In genomic region chr2:236546561-236546961, GRCh38 we compare ENCODE assay signal across 12 cellular contexts. TPM values are rescaled to one million over a fixed set of nuclear protein-coding genes. Genes with fewer than 3 reads are reported as not detected.
DNase-seq lines count a peak whose midpoint lies in the region; ATAC-seq, FAIRE-seq and TF ChIP-seq lines count a peak whose summit lies in the region.
"Had no signal": no experiment of that assay in that cellular context is flagged by ENCODE, and none has a peak within 500 bp of the region (broad histone marks: within the 10 kb centered on the region; RNA-seq: fewer than 3 reads in every experiment).

No MANE protein-coding gene starts in this region.

- no peaks in the 10 kb centered on the region for H3K9me3 ChIP-seq in naive thymus-derived CD4-positive, alpha-beta T cell (ENCODE audit: control insufficient read depth in 2 of 3, low read length in 3 of 3)
- H3K9me3 ChIP-seq in ovary, result no peaks in the 10 kb centered on the region
- H3K9me3 ChIP-seq in uterus, result no peaks in the 10 kb centered on the region
- H3K9me3 ChIP-seq: testis had no signal

- H3K27ac ChIP-seq in naive thymus-derived CD4-positive, alpha-beta T cell (ENCODE audit: low read depth, low read length), result peak overlapping the region; percentile 72
- H3K27ac ChIP-seq in ovary, result no peak overlapping the region
- no peak overlapping the region for H3K27ac ChIP-seq in uterus
- H3K27ac ChIP-seq: testis had no signal

- H3K4me3 ChIP-seq in naive thymus-derived CD4-positive, alpha-beta T cell (ENCODE audit: low read length), result peak overlapping the region; percentile 34
- H3K4me3 ChIP-seq in ovary (no peak overlapping the region), uterus (no peak overlapping the region)
- H3K4me3 ChIP-seq: K562, testis had no signal

- H3K27ac Mint-ChIP-seq in naive thymus-derived CD4-positive, alpha-beta T cell, result peak overlapping the region; percentile 77 to 96 (median 92)

- POLR2A ChIA-PET in naive thymus-derived CD4-positive, alpha-beta T cell (lab: Charles Lee), result interaction anchor here (0.9 to 3.7 kb wide), 6 partner anchors 9 to 33 kb away, joined by 3 to 38 read pairs (median 11); partner anchors contain the start of gene ACKR3

- TF ChIP-seq CTCF in ovary (IDR thresholded peaks at IDR 0.05) (no peak), uterus (IDR thresholded peaks at IDR 0.05) (no peak)

- H3K36me3 ChIP-seq in naive thymus-derived CD4-positive, alpha-beta T cell (ENCODE audit: control insufficient read depth in 2 of 3, insufficient read depth in 3 of 3, low read length in 3 of 3), result peaks cover 0 to 5% (median 0%) of the 10 kb centered on the region in 3 experiments
- no peaks in the 10 kb centered on the region for H3K36me3 ChIP-seq in ovary
- no peaks in the 10 kb centered on the region for H3K36me3 ChIP-seq in uterus

- CTCF ChIA-PET in naive thymus-derived CD4-positive, alpha-beta T cell (lab: Charles Lee), result interaction anchor here (0.8 to 1.9 kb wide), 6 partner anchors 8 to 37 kb away, joined by 3 to 13 read pairs (median 4); partner anchors contain the start of gene ACKR3

- no peak for TF ChIP-seq EP300 in ovary (IDR thresholded peaks at IDR 0.05)

- peaks cover 60 to 65% of the 10 kb centered on the region in 2 donors for H3K4me1 ChIP-seq in naive thymus-derived CD4-positive, alpha-beta T cell (ENCODE audit: control insufficient read depth in 2 of 2, insufficient read depth in 2 of 2, low read length in 2 of 2)
- H3K4me1 ChIP-seq in ovary (ENCODE audit: insufficient read depth) (no peaks in the 10 kb centered on the region), uterus (no peaks in the 10 kb centered on the region)
- H3K4me1 ChIP-seq: testis had no signal

- H3K4me3 Mint-ChIP-seq in activated T-cell treated with anti-CD3 and anti-CD28 coated beads, Interleukin-2, amount 50 U/mL, for 4 hours, result peak overlapping the region; percentile 69
- peak overlapping the region; percentile 49 to 85 (median 68) for H3K4me3 Mint-ChIP-seq in naive thymus-derived CD4-positive, alpha-beta T cell

- no peaks in the 10 kb centered on the region for H3K27me3 Mint-ChIP-seq in activated T-cell treated with anti-CD3 and anti-CD28 coated beads, Interleukin-2, amount 50 U/mL, for 4 hours (ENCODE audit: low read depth)
- no peaks in the 10 kb centered on the region for H3K27me3 Mint-ChIP-seq in naive thymus-derived CD4-positive, alpha-beta T cell

- TF ChIP-seq POLR2A in GM12892 (IDR thresholded peaks at IDR 0.05; ENCODE audit: low read depth, low read length) (peak; percentile 25; the same call in 1 of the 2 replicates), ovary (IDR thresholded peaks at IDR 0.05) (no peak), uterus (IDR thresholded peaks at IDR 0.05) (no peak)

- H3K4me1 Mint-ChIP-seq in activated T-cell treated with anti-CD3 and anti-CD28 coated beads, Interleukin-2, amount 50 U/mL, for 4 hours (ENCODE audit: low read depth), result peaks cover 91% of the 10 kb centered on the region
- H3K4me1 Mint-ChIP-seq in naive thymus-derived CD4-positive, alpha-beta T cell, result peaks cover 75 to 94% (median 93%) of the 10 kb centered on the region in 7 donors

- WGBS in ovary, 3 donors, result 89 to 90% (median 90%) methylated on average over 7 of the region's 7 CpGs

- ATAC-seq in activated T-cell treated with anti-CD3 and anti-CD28 coated beads, Interleukin-2, amount 50 U/mL, for 4 hours, result peak; percentile 54 to 67
- ATAC-seq in naive thymus-derived CD4-positive, alpha-beta T cell, result peak; percentile 71
- ATAC-seq: K562 had no signal

- no peaks in the 10 kb centered on the region for H3K9me3 Mint-ChIP-seq in activated T-cell treated with anti-CD3 and anti-CD28 coated beads, Interleukin-2, amount 50 U/mL, for 4 hours
- peaks cover 0 to 5% (median 0%) of the 10 kb centered on the region in 11 donors for H3K9me3 Mint-ChIP-seq in naive thymus-derived CD4-positive, alpha-beta T cell

- no peak for DNase-seq in GM12892 (ENCODE audit: insufficient read length)
- DNase-seq in HT1080 (ENCODE audit: low read depth), result peak; percentile 11
- no peak for DNase-seq in activated T-cell treated with anti-CD3 and anti-CD28 coated beads, Interleukin-2, amount 50 U/mL, for 4 hours
- peak in 8 of 9 donors; percentile 16 to 54 (median 43) for DNase-seq in naive thymus-derived CD4-positive, alpha-beta T cell
- no peak for DNase-seq in ovary
- no peak for DNase-seq in NCI-H2029 (lab: John Stamatoyannopoulos, UW)
- no peak for DNase-seq in uterus
- no peak for DNase-seq in NCI-H1930 (lab: John Stamatoyannopoulos, UW)
- DNase-seq: effector CD8-positive, alpha-beta T cell; NCI-H446 treated with DMSO at 0.1 percent for 48 hours; testis had no signal

- intact Hi-C loops in naive thymus-derived CD4-positive, alpha-beta T cell (cut with micrococcal nuclease), result loop anchor here (1.0 to 10.0 kb wide), 6 partner anchors 9 to 1148 kb away; partner anchors contain the start of genes ACKR3 (in 2 of the 2) and COPS8 (in 1 of the 2)
- intact Hi-C loops in ovary (cut with DNase I), result no loop called here
- intact Hi-C loops in uterus (cut with DNase I; ENCODE audit: low total_unique reads), result no loop called here

- FAIRE-seq in GM12892 (lab: Jason Lieb, UNC), result peak; percentile 94
- FAIRE-seq: K562 had no signal

- H3K27me3 ChIP-seq in naive thymus-derived CD4-positive, alpha-beta T cell (ENCODE audit: control insufficient read depth in 2 of 2, insufficient read depth in 2 of 2, low read length in 2 of 2), result no peaks in the 10 kb centered on the region
- H3K27me3 ChIP-seq in ovary (no peaks in the 10 kb centered on the region), uterus (no peaks in the 10 kb centered on the region)
- H3K27me3 ChIP-seq: testis had no signal

- peaks cover 12% of the 10 kb centered on the region for H3K36me3 Mint-ChIP-seq in activated T-cell treated with anti-CD3 and anti-CD28 coated beads, Interleukin-2, amount 50 U/mL, for 4 hours (ENCODE audit: insufficient read depth)
- H3K36me3 Mint-ChIP-seq in naive thymus-derived CD4-positive, alpha-beta T cell, result peaks cover 12 to 59% (median 16%) of the 10 kb centered on the region in 5 donors

RNA-seq across cellular contexts. Expression of gene ACKR3, which starts 23.1 kb away (rescaled TPM):
- 8.4 TPM for polyA plus RNA-seq in GM12892 (2012; ENCODE audit: missing spikeins)
- total RNA-seq in HT1080 (2014; rRNA removed; shearing (Covaris generic)), result not detected in 2 replicates
- polyA plus RNA-seq in HT1080 (2015; cell fraction: cytosol; rRNA removed), result 0.29 and 0.51 TPM in 2 replicates
- 0.14 and 0.54 TPM in 2 replicates for polyA plus RNA-seq in HT1080 (2015; cell fraction: nucleus; rRNA removed)
- under 1 TPM; 0.16 to 0.73 (median 0.33) TPM for total RNA-seq in activated T-cell treated with anti-CD3 and anti-CD28 coated beads, Interleukin-2, amount 50 U/mL, for 4 hours
- 1 to 10 TPM; 2.8 to 6.2 (median 4.9) TPM for total RNA-seq in naive thymus-derived CD4-positive, alpha-beta T cell
- 1 to 10 TPM; 4.0 to 4.1 TPM for polyA plus RNA-seq in naive thymus-derived CD4-positive, alpha-beta T cell
- 10 to 100 TPM in 2 of 7 donors, 1 to 10 TPM in 5; 4.6 to 22.7 (median 7.4) TPM for total RNA-seq in ovary
- 10 to 100 TPM; 16.1 to 22.2 TPM for polyA plus RNA-seq in ovary
- 10 to 100 TPM; 11.8 to 61.5 (median 26.2) TPM for total RNA-seq in uterus
- polyA plus RNA-seq: K562 had no signal

Comparison
In these comparisons a context has a peak if more than half of its experiments do, and no peak if none do; other contexts are left out.
1. DNase-seq: peak in HT1080 (single experiment) and naive thymus-derived CD4-positive, alpha-beta T cell (8 of 9); none in GM12892 (single experiment), activated T-cell treated with anti-CD3 and anti-CD28 coated beads, Interleukin-2, amount 50 U/mL, for 4 hours (single experiment), ovary (0 of 5), NCI-H2029 (single experiment), uterus (0 of 2) and NCI-H1930 (0 of 2).
2. intact Hi-C loops: an anchor here in naive thymus-derived CD4-positive, alpha-beta T cell (1.0 to 10.0 kb wide); none called in ovary and uterus.